Comparison of ENCODE assay signal across 12 cellular contexts in the genomic region with DNA sequence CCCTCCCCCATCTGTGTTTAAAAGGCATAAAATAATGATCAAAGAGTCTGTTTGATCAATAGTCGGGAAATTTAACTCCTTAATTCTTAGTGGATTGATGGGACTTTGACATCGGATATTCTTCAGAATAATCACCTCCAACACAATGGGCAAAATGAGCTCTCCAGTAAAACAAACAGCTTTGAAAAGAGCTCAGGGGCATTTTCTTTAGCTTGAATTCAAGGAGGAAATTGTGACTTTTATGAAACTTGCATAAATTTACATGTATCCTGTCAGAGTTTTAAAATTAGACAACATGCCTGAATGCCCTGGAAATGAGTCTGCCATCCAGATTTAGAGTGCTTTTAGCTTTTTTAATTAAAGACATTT.
DNase-seq lines count a peak whose midpoint lies in the region; ATAC-seq and TF ChIP-seq lines count a peak whose summit lies in the region.
"Had no signal": no experiment of that assay in that cellular context is flagged by ENCODE, and none has a peak within 500 bp of the region (broad histone marks: within the 10 kb centered on the region; RNA-seq: fewer than 3 reads in every experiment).

No MANE protein-coding gene starts in this region.

- POLR2A ChIA-PET in A673 (lab: Charles Lee; ENCODE audit: low non-redundant PET) = no interaction called here
- POLR2A ChIA-PET in activated CD4-positive, alpha-beta memory T cell treated with anti-CD3 and anti-CD28 coated beads, Interleukin-2, amount 10 ng/mL, durations not matched to agents 7 days and 5 days (lab: Charles Lee) = interaction anchor here (0.5 to 5.6 kb wide), 16 partner anchors 9 to 241 kb away, joined by 3 to 67 read pairs (median 6); a partner anchor contains a TSS

- H3K4me3 Mint-ChIP-seq in GM23338 = no peak overlapping the region
- no peak overlapping the region for H3K4me3 Mint-ChIP-seq in activated CD4-positive, alpha-beta memory T cell treated with anti-CD3 and anti-CD28 coated beads, Interleukin-2, amount 10 ng/mL, durations not matched to agents 7 days and 5 days
- H3K4me3 Mint-ChIP-seq in mesothelial cell of epicardium = no peak overlapping the region

- H3K36me3 ChIP-seq in A673 (ENCODE audit: insufficient read depth, low read length, poor library complexity, severe bottlenecking) = no peaks in the 10 kb centered on the region
- no peaks in the 10 kb centered on the region for H3K36me3 ChIP-seq in GM23338 (ENCODE audit: insufficient read depth)

- no peak for ATAC-seq in GM23338
- ATAC-seq in GM19452 (IDR thresholded peaks at IDR 0.05; ENCODE audit: unreplicated experiment) = no peak
- no peak for ATAC-seq in HG03097 (IDR thresholded peaks at IDR 0.05; ENCODE audit: low FRiP score, unreplicated experiment)
- ATAC-seq: effector memory CD8-positive, alpha-beta T cell had no signal

- TF ChIP-seq CTCF in A673 (conservative IDR thresholded peaks at IDR 0.05; ENCODE audit: low read depth, low read length) (no peak), GM23338 (conservative IDR thresholded peaks at IDR 0.05; ENCODE audit: low read depth in 2 of 2) (no peak), mesothelial cell of epicardium (IDR thresholded peaks at IDR 0.05; ENCODE audit: unreplicated experiment) (no peak)

- peaks cover 33% of the 10 kb centered on the region for H3K4me1 Mint-ChIP-seq in GM23338
- H3K4me1 Mint-ChIP-seq in activated CD4-positive, alpha-beta memory T cell treated with anti-CD3 and anti-CD28 coated beads, Interleukin-2, amount 10 ng/mL, durations not matched to agents 7 days and 5 days = peaks cover 82% of the 10 kb centered on the region
- H3K4me1 Mint-ChIP-seq in mesothelial cell of epicardium = peaks cover 76% of the 10 kb centered on the region

- DNase-seq in A673 (ENCODE audit: low spot score) (peak; percentile 71), GM23338 (ENCODE audit: low spot score) (peak; percentile 10), mesothelial cell of epicardium (ENCODE audit: low spot score in 2 of 2, unreplicated experiment in 2 of 2) (no peak), mesenteric fat pad (ENCODE audit: low spot score) (no peak), DMS53 (lab: John Stamatoyannopoulos, UW) (no peak)
- DNase-seq in activated CD4-positive, alpha-beta memory T cell treated with anti-CD3 and anti-CD28 coated beads, Interleukin-2, amount 10 ng/mL, durations not matched to agents 7 days and 5 days = no peak
- DNase-seq: effector memory CD8-positive, alpha-beta T cell; Kasumi-1; NCI-H510A treated with DMSO at 0.1 percent for 48 hours; stimulated activated CD4-positive, alpha-beta T cell treated with anti-CD3 and anti-CD28 coated beads, Interleukin-2, amount 100 ng/mL, for 24 hours had no signal

- H3K9me3 ChIP-seq in A673 (ENCODE audit: low read depth, low read length, poor library complexity, severe bottlenecking) = no peaks in the 10 kb centered on the region

- H3K9me3 Mint-ChIP-seq in GM23338 = no peaks in the 10 kb centered on the region
- H3K9me3 Mint-ChIP-seq in activated CD4-positive, alpha-beta memory T cell treated with anti-CD3 and anti-CD28 coated beads, Interleukin-2, amount 10 ng/mL, durations not matched to agents 7 days and 5 days = peaks cover 5% of the 10 kb centered on the region
- peaks cover 11% of the 10 kb centered on the region for H3K9me3 Mint-ChIP-seq in mesothelial cell of epicardium
- H3K9me3 Mint-ChIP-seq: effector memory CD8-positive, alpha-beta T cell had no signal

- H3K4me2 ChIP-seq in GM23338 = peak overlapping the region; percentile 57

- CTCF ChIA-PET in A673 (lab: Charles Lee) = no interaction called here
- CTCF ChIA-PET in activated CD4-positive, alpha-beta memory T cell treated with anti-CD3 and anti-CD28 coated beads, Interleukin-2, amount 10 ng/mL, durations not matched to agents 7 days and 5 days (lab: Charles Lee) = interaction anchor here (0.8 to 4.9 kb wide), 8 partner anchors 9 to 244 kb away, joined by 3 to 21 read pairs (median 3); no protein-coding TSS in a partner anchor

- H3K27ac Mint-ChIP-seq in GM23338 (no peak overlapping the region), mesothelial cell of epicardium (peak overlapping the region; percentile 47)
- H3K27ac Mint-ChIP-seq in activated CD4-positive, alpha-beta memory T cell treated with anti-CD3 and anti-CD28 coated beads, Interleukin-2, amount 10 ng/mL, durations not matched to agents 7 days and 5 days = peak overlapping the region; percentile 71
- H3K27ac Mint-ChIP-seq: effector memory CD8-positive, alpha-beta T cell had no signal

- H3K27me3 ChIP-seq in A673 (replicated peaks; ENCODE audit: insufficient read depth, low read depth, low read length, poor library complexity) = no peaks in the 10 kb centered on the region
- H3K27me3 ChIP-seq in GM23338 (ENCODE audit: insufficient read depth) = no peaks in the 10 kb centered on the region

- peak overlapping the region; percentile 6 for H3K4me3 ChIP-seq in A673 (ENCODE audit: low read depth, low read length, poor library complexity, severe bottlenecking)
- H3K4me3 ChIP-seq in GM23338 = no peak overlapping the region

- no peaks in the 10 kb centered on the region for H3K9me2 ChIP-seq in GM23338 (ENCODE audit: insufficient read depth)

- no peaks in the 10 kb centered on the region for H3F3A ChIP-seq in GM23338 (replicated peaks; ENCODE audit: low read depth)

- peak overlapping the region; percentile 63 for H3K27ac ChIP-seq in A673 (ENCODE audit: low read depth, low read length, poor library complexity, severe bottlenecking)
- no peak overlapping the region for H3K27ac ChIP-seq in GM23338 (ENCODE audit: low read depth)

- H3K36me3 Mint-ChIP-seq in GM23338 (ENCODE audit: low read depth) (no peaks in the 10 kb centered on the region), mesothelial cell of epicardium (peaks cover 11% of the 10 kb centered on the region)
- H3K36me3 Mint-ChIP-seq in activated CD4-positive, alpha-beta memory T cell treated with anti-CD3 and anti-CD28 coated beads, Interleukin-2, amount 10 ng/mL, durations not matched to agents 7 days and 5 days (ENCODE audit: low read depth) = peaks cover 69% of the 10 kb centered on the region

- intact Hi-C loops in A673 (cut with micrococcal nuclease; ENCODE audit: unreplicated experiment) = no loop called here

- H4K20me1 ChIP-seq in GM23338 (replicated peaks; ENCODE audit: insufficient read depth) = no peaks in the 10 kb centered on the region

- no peak overlapping the region for H2AFZ ChIP-seq in GM23338

- no peaks in the 10 kb centered on the region for H3K79me2 ChIP-seq in GM23338 (replicated peaks; ENCODE audit: insufficient read depth)

- BruUV-seq in A673 (replicated peaks; lab: Mats Ljungman, UMichigan) = no TSS peak

- no peaks in the 10 kb centered on the region for H3K27me3 Mint-ChIP-seq in GM23338 (ENCODE audit: insufficient read depth, low read depth, poor library complexity)
- no peaks in the 10 kb centered on the region for H3K27me3 Mint-ChIP-seq in activated CD4-positive, alpha-beta memory T cell treated with anti-CD3 and anti-CD28 coated beads, Interleukin-2, amount 10 ng/mL, durations not matched to agents 7 days and 5 days
- no peaks in the 10 kb centered on the region for H3K27me3 Mint-ChIP-seq in mesothelial cell of epicardium (ENCODE audit: low read depth)
- H3K27me3 Mint-ChIP-seq: effector memory CD8-positive, alpha-beta T cell had no signal

- H3K4me1 ChIP-seq in A673 (ENCODE audit: insufficient read depth, low read length, poor library complexity, severe bottlenecking) (peaks cover 57% of the 10 kb centered on the region), GM23338 (ENCODE audit: insufficient read depth) (peaks cover 32% of the 10 kb centered on the region)

TF ChIP-seq in GM23338, 12 proteins besides CTCF, POLR2A, EP300 and RAD21 (continues in another document):
- TF ChIP-seq JUNB (IDR thresholded peaks at IDR 0.05; ENCODE audit: unreplicated experiment) = no peak
- TF ChIP-seq EZH2 (IDR thresholded peaks at IDR 0.05; ENCODE audit: low read depth, unreplicated experiment) = no peak
- no peak for TF ChIP-seq EZH2phosphoT487 (IDR thresholded peaks at IDR 0.05; ENCODE audit: unreplicated experiment)
- TF ChIP-seq, protein P1, sequence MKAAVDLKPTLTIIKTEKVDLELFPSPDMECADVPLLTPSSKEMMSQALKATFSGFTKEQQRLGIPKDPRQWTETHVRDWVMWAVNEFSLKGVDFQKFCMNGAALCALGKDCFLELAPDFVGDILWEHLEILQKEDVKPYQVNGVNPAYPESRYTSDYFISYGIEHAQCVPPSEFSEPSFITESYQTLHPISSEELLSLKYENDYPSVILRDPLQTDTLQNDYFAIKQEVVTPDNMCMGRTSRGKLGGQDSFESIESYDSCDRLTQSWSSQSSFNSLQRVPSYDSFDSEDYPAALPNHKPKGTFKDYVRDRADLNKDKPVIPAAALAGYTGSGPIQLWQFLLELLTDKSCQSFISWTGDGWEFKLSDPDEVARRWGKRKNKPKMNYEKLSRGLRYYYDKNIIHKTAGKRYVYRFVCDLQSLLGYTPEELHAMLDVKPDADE (IDR thresholded peaks at IDR 0.05) = no peak
- TF ChIP-seq ZNF114 (CRISPR knock-in tag; IDR thresholded peaks at IDR 0.05) = no peak
- TF ChIP-seq CREB1 (CRISPR knock-in tag; IDR thresholded peaks at IDR 0.05; ENCODE audit: low read depth) = no peak
- no peak for TF ChIP-seq POLR2AphosphoS5 (IDR thresholded peaks at IDR 0.05; ENCODE audit: low read depth)
- no peak for TF ChIP-seq STAT1 (IDR thresholded peaks at IDR 0.05; ENCODE audit: unreplicated experiment)
- TF ChIP-seq, protein P2, sequence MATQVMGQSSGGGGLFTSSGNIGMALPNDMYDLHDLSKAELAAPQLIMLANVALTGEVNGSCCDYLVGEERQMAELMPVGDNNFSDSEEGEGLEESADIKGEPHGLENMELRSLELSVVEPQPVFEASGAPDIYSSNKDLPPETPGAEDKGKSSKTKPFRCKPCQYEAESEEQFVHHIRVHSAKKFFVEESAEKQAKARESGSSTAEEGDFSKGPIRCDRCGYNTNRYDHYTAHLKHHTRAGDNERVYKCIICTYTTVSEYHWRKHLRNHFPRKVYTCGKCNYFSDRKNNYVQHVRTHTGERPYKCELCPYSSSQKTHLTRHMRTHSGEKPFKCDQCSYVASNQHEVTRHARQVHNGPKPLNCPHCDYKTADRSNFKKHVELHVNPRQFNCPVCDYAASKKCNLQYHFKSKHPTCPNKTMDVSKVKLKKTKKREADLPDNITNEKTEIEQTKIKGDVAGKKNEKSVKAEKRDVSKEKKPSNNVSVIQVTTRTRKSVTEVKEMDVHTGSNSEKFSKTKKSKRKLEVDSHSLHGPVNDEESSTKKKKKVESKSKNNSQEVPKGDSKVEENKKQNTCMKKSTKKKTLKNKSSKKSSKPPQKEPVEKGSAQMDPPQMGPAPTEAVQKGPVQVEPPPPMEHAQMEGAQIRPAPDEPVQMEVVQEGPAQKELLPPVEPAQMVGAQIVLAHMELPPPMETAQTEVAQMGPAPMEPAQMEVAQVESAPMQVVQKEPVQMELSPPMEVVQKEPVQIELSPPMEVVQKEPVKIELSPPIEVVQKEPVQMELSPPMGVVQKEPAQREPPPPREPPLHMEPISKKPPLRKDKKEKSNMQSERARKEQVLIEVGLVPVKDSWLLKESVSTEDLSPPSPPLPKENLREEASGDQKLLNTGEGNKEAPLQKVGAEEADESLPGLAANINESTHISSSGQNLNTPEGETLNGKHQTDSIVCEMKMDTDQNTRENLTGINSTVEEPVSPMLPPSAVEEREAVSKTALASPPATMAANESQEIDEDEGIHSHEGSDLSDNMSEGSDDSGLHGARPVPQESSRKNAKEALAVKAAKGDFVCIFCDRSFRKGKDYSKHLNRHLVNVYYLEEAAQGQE (IDR thresholded peaks at IDR 0.05; ENCODE audit: unreplicated experiment) = no peak

Comparison
In these comparisons a context has a peak if more than half of its experiments do, and no peak if none do; other contexts are left out.
1. DNase-seq: peak in A673 (single experiment) and GM23338 (single experiment); none in activated CD4-positive, alpha-beta memory T cell treated with anti-CD3 and anti-CD28 coated beads, Interleukin-2, amount 10 ng/mL, durations not matched to agents 7 days and 5 days (single experiment), mesothelial cell of epicardium (0 of 2), mesenteric fat pad (single experiment) and DMS53 (single experiment).